ENCODE assay signal across 15 cellular contexts in genomic region chr21:45309541-45310381, GRCh38. TPM values are rescaled to one million over a fixed set of nuclear protein-coding genes. Genes with fewer than 3 reads are reported as not detected.
DNase-seq lines count a peak whose midpoint lies in the region; ATAC-seq and TF ChIP-seq lines count a peak whose summit lies in the region.
"Had no signal": no experiment of that assay in that cellular context is flagged by ENCODE, and none has a peak within 500 bp of the region (broad histone marks: within the 10 kb centered on the region; RNA-seq: fewer than 3 reads in every experiment).

No MANE protein-coding gene starts in this region.

- ATAC-seq in IMR-90 (ENCODE audit: low read depth) (no peak), omental fat pad (ENCODE audit: low FRiP score) (no peak)

- no peak for TF ChIP-seq POLR2A in IMR-90 (IDR thresholded peaks at IDR 0.05; ENCODE audit: low read depth, low read length)

- TF ChIP-seq RAD21 in IMR-90 (IDR thresholded peaks at IDR 0.05; ENCODE audit: low read length): no peak

- H3K9me3 Mint-ChIP-seq in activated T-cell treated with anti-CD3 and anti-CD28 coated beads, Interleukin-2, amount 50 U/mL, for 24 hours: no peaks in the 10 kb centered on the region
- H3K9me3 Mint-ChIP-seq: activated T-helper 1 cell treated with anti-CD3 and anti-CD28 coated beads, Interleukin-12 subunit alpha, Interleukin-12 subunit beta, Interleukin-2, Interleukin-4 antibody, amounts not matched to agents 30 ng/mL and 10 ng/mL and 1 ng/mL, durations not matched to agents 14 hours and 24 hours and 36 hours had no signal

- peaks cover 12% of the 10 kb centered on the region for H3K4me1 Mint-ChIP-seq in activated T-cell treated with anti-CD3 and anti-CD28 coated beads, Interleukin-2, amount 50 U/mL, for 24 hours (ENCODE audit: low read depth)
- H3K4me1 Mint-ChIP-seq: memory B cell had no signal

- H2AK9ac ChIP-seq in IMR-90 (replicated peaks; ENCODE audit: low read depth, low read length, poor library complexity): peak overlapping the region; percentile 69

- H4K91ac ChIP-seq in IMR-90 (ENCODE audit: insufficient read depth, low read depth, low read length): peak overlapping the region; percentile 96

- no peaks in the 10 kb centered on the region for H4K20me1 ChIP-seq in IMR-90 (ENCODE audit: insufficient read depth, low read length)

- peaks cover 6% of the 10 kb centered on the region for H3K27me3 Mint-ChIP-seq in activated T-cell treated with anti-CD3 and anti-CD28 coated beads, Interleukin-2, amount 50 U/mL, for 24 hours

- H3K36me3 ChIP-seq in IMR-90 (ENCODE audit: control insufficient read depth, insufficient read depth, low read length): no peaks in the 10 kb centered on the region
- H3K36me3 ChIP-seq in mesendoderm (ENCODE audit: control insufficient read depth, insufficient read depth, low read length): no peaks in the 10 kb centered on the region
- H3K36me3 ChIP-seq in subcutaneous abdominal adipose tissue (ENCODE audit: control insufficient read depth in 5 of 5, insufficient read depth in 5 of 5, low read length in 5 of 5): no peaks in the 10 kb centered on the region

- no peaks in the 10 kb centered on the region for H3K79me2 ChIP-seq in mesendoderm (ENCODE audit: control insufficient read depth, insufficient read depth, low read length)

- H3K4me1 ChIP-seq in IMR-90 (ENCODE audit: control insufficient read depth, insufficient read depth, low read length) (peaks cover 31% of the 10 kb centered on the region), mesendoderm (ENCODE audit: control insufficient read depth, low read depth, low read length) (no peaks in the 10 kb centered on the region), subcutaneous abdominal adipose tissue (ENCODE audit: control insufficient read depth in 5 of 5, insufficient read depth in 5 of 5, low read length in 5 of 5) (peaks cover 11 to 45% (median 36%) of the 10 kb centered on the region in 5 donors)

- H3K4me3 Mint-ChIP-seq in activated T-cell treated with anti-CD3 and anti-CD28 coated beads, Interleukin-2, amount 50 U/mL, for 24 hours: no peak overlapping the region
- H3K4me3 Mint-ChIP-seq: activated T-helper 1 cell treated with anti-CD3 and anti-CD28 coated beads, Interleukin-12 subunit alpha, Interleukin-12 subunit beta, Interleukin-2, Interleukin-4 antibody, amounts not matched to agents 30 ng/mL and 10 ng/mL and 1 ng/mL, durations not matched to agents 14 hours and 24 hours and 36 hours; memory B cell; stimulated activated naive B cell treated with anti-CD40 and anti-IgM and Interleukin-4, amounts not matched to agents 10 μg/mL and 1 μg/mL and 100 μg/mL, for 72 hours had no signal

- H2BK5ac ChIP-seq in IMR-90 (ENCODE audit: low read depth, low read length, poor library complexity, severe bottlenecking) (peak overlapping the region; percentile 52), mesendoderm (ENCODE audit: low read length) (no peak overlapping the region)

- no peak overlapping the region for H3K4me2 ChIP-seq in IMR-90 (ENCODE audit: low read depth, low read length)
- H3K4me2 ChIP-seq in mesendoderm (ENCODE audit: low read length): no peak overlapping the region

- dilution Hi-C loops in IMR-90 (cut with HindIII; ENCODE audit: low sequenced_read_pairs, unreplicated experiment): no loop called here

- POLR2A ChIA-PET in IMR-90 (lab: Charles Lee; ENCODE audit: unreplicated experiment): interaction anchor here (1.8 kb wide), 1 partner anchor 15 kb away, joined by 4 read pairs; no protein-coding TSS in a partner anchor

- H3K56ac ChIP-seq in IMR-90 (ENCODE audit: extremely low read depth, insufficient read depth, low read length): no peak overlapping the region
- no peak overlapping the region for H3K56ac ChIP-seq in mesendoderm (ENCODE audit: low read length)

- H3K23ac ChIP-seq in IMR-90 (ENCODE audit: low read depth, low read length) (no peak overlapping the region; the same call in 1 of the 2 replicates), mesendoderm (ENCODE audit: low read length) (peak overlapping the region; percentile 0)

- 90% methylated on average over 17 of the region's 20 CpGs; no CpG with 5 or more reads in 1 of the 2 experiments for WGBS in IMR-90 (ENCODE audit: extremely low coverage in 2 of 2, insufficient read length in 1 of 2), 2 experiments
- no CpG with 5 or more reads among the region's 20 CpGs for WGBS in mesendoderm (ENCODE audit: extremely low coverage, insufficient coverage, low lambda C conversion rate)

- DNase-seq in IMR-90 (no peak), dermis microvascular lymphatic vessel endothelial cell (ENCODE audit: low read depth in 2 of 2) (peak; percentile 55 to 87), mesendoderm (no peak), omental fat pad (ENCODE audit: low spot score) (no peak), ecto neural progenitor cell (ENCODE audit: low spot score) (no peak), cerebellar nuclear complex (lab: John Stamatoyannopoulos, UW) (no peak)
- no peak for DNase-seq in activated T-cell treated with anti-CD3 and anti-CD28 coated beads, Interleukin-2, amount 50 U/mL, for 24 hours
- DNase-seq: cortex of kidney; GOT3; KG1; stimulated activated naive B cell treated with anti-CD40 and anti-IgM and Interleukin-4, amounts not matched to agents 10 μg/mL and 1 μg/mL and 100 μg/mL, for 72 hours had no signal

- H3K36me3 Mint-ChIP-seq in activated T-cell treated with anti-CD3 and anti-CD28 coated beads, Interleukin-2, amount 50 U/mL, for 24 hours (ENCODE audit: low read depth): no peaks in the 10 kb centered on the region
- H3K36me3 Mint-ChIP-seq: CD4-positive, alpha-beta memory T cell had no signal

- peak overlapping the region; percentile 48 to 92; a peak in 2 of 4 replicates for H4K8ac ChIP-seq in IMR-90 (ENCODE audit: low read depth in 2 of 2, low read length in 2 of 2)
- H4K8ac ChIP-seq in mesendoderm (ENCODE audit: low read depth, low read length): no peak overlapping the region

- in situ Hi-C loops in IMR-90 (cut with MboI; ENCODE audit: low sequenced_read_pairs): no loop called here

- H3K27ac ChIP-seq in IMR-90 (ENCODE audit: insufficient read depth, low read length): peak overlapping the region; percentile 27
- H3K27ac ChIP-seq in mesendoderm (ENCODE audit: low read depth, low read length): no peak overlapping the region
- peak overlapping the region; percentile 74 for H3K27ac ChIP-seq in subcutaneous abdominal adipose tissue (ENCODE audit: low read depth, low read length)

- H3K9ac ChIP-seq in IMR-90 (ENCODE audit: low read depth, low read length): no peak overlapping the region
- H3K9ac ChIP-seq in mesendoderm (ENCODE audit: low read length): no peak overlapping the region
- no peak overlapping the region for H3K9ac ChIP-seq in subcutaneous abdominal adipose tissue (ENCODE audit: low read length in 5 of 5)

- intact Hi-C loops in IMR-90 (cut with micrococcal nuclease): no loop called here

- peak overlapping the region; percentile 21 for H3K18ac ChIP-seq in IMR-90 (ENCODE audit: low read depth, low read length)
- no peak overlapping the region for H3K18ac ChIP-seq in mesendoderm (ENCODE audit: low read length)

- H2BK120ac ChIP-seq in IMR-90 (ENCODE audit: low read depth, low read length) (peak overlapping the region; percentile 93), mesendoderm (ENCODE audit: low read depth, low read length) (no peak overlapping the region)

- peak overlapping the region; percentile 92 for H3K4ac ChIP-seq in IMR-90 (ENCODE audit: low read depth, low read length)
- H3K4ac ChIP-seq in mesendoderm (ENCODE audit: low read depth, low read length): no peak overlapping the region

- H3K4me3 ChIP-seq in IMR-90 (ENCODE audit: insufficient read depth, low read depth, low read length) (no peak overlapping the region), mesendoderm (ENCODE audit: low read length) (no peak overlapping the region), subcutaneous abdominal adipose tissue (ENCODE audit: low read depth in 1 of 5, low read length in 5 of 5) (no peak overlapping the region)

- H4K5ac ChIP-seq in IMR-90 (ENCODE audit: low read depth, low read length) (no peak overlapping the region), mesendoderm (ENCODE audit: low read length) (no peak overlapping the region)

- H2BK15ac ChIP-seq in IMR-90 (ENCODE audit: low read depth, low read length) (peak overlapping the region; percentile 86; the same call in 2 of the 3 replicates), mesendoderm (replicated peaks; ENCODE audit: low read depth) (no peak overlapping the region)

- H2AFZ ChIP-seq in IMR-90 (replicated peaks; ENCODE audit: low read length, poor library complexity): peak overlapping the region; percentile 79

- no peak overlapping the region for H3K27ac Mint-ChIP-seq in activated T-cell treated with anti-CD3 and anti-CD28 coated beads, Interleukin-2, amount 50 U/mL, for 24 hours
- H3K27ac Mint-ChIP-seq: memory B cell; stimulated activated naive B cell treated with anti-CD40 and anti-IgM and Interleukin-4, amounts not matched to agents 10 μg/mL and 1 μg/mL and 100 μg/mL, for 72 hours had no signal

- H3K9me1 ChIP-seq in IMR-90 (ENCODE audit: insufficient read depth, low read length): peaks cover 22% of the 10 kb centered on the region

- H3K27me3 ChIP-seq in IMR-90 (ENCODE audit: control insufficient read depth, insufficient read depth, low read length) (no peaks in the 10 kb centered on the region), mesendoderm (ENCODE audit: insufficient read depth, low read length, poor library complexity) (no peaks in the 10 kb centered on the region), subcutaneous abdominal adipose tissue (ENCODE audit: control insufficient read depth in 5 of 5, insufficient read depth in 4 of 5, low read length in 5 of 5) (no peaks in the 10 kb centered on the region)

- no peak for TF ChIP-seq CTCF in IMR-90 (conservative IDR thresholded peaks at IDR 0.05; ENCODE audit: low read depth, low read length)
- TF ChIP-seq CTCF in omental fat pad (IDR thresholded peaks at IDR 0.05): no peak

- peak overlapping the region; percentile 60 for H3K14ac ChIP-seq in IMR-90 (replicated peaks; ENCODE audit: low read depth, low read length)

- no peaks in the 10 kb centered on the region for H3K9me3 ChIP-seq in IMR-90 (ENCODE audit: control insufficient read depth, insufficient read depth, low read length)
- no peaks in the 10 kb centered on the region for H3K9me3 ChIP-seq in subcutaneous abdominal adipose tissue (ENCODE audit: control insufficient read depth in 5 of 5, low read length in 5 of 5)

- BruUV-seq in IMR-90 (replicated peaks; lab: Mats Ljungman, UMichigan): no TSS peak

- peaks cover 0 to 16% of the 10 kb centered on the region in 2 experiments; a peak in 2 of 4 replicates for H3K79me1 ChIP-seq in IMR-90 (ENCODE audit: low read depth in 1 of 2, low read length in 2 of 2)
- H3K79me1 ChIP-seq in mesendoderm (ENCODE audit: low read length): no peaks in the 10 kb centered on the region

- CTCF ChIA-PET in IMR-90 (lab: Yijun Ruan, JAX): interaction anchor here (0.6 to 2.1 kb wide), 12 partner anchors 8 to 169 kb away, joined by 3 to 9 read pairs (median 4); no protein-coding TSS in a partner anchor

- peak overlapping the region; percentile 88 for H2BK20ac ChIP-seq in IMR-90 (ENCODE audit: low read depth, low read length)

- H2AK5ac ChIP-seq in IMR-90 (ENCODE audit: low read depth, low read length) (peak overlapping the region; percentile 91), mesendoderm (ENCODE audit: low read length) (no peak overlapping the region)

RNA-seq across cellular contexts. Expression of gene POFUT2, which starts 22.1 kb away (rescaled TPM):
- total RNA-seq in IMR-90 (2012; rRNA removed): 18.8 and 23.9 TPM in 2 replicates
- polyA plus RNA-seq in IMR-90 (2012; rRNA removed): 58.5 and 59.3 TPM in 2 replicates
- 46.5 and 53.6 TPM in 2 replicates for polyA plus RNA-seq in IMR-90 (2012; cell fraction: cytosol; rRNA removed)
- 236 and 251 TPM in 2 replicates for polyA plus RNA-seq in IMR-90 (2012; cell fraction: nucleus; rRNA removed; ENCODE audit: low replicate concordance)
- total RNA-seq in dermis microvascular lymphatic vessel endothelial cell: 11.4 and 17.8 TPM in 2 replicates
- 17.3 TPM for polyA plus RNA-seq in mesendoderm (2013, experiment 1 of 2)
- 17.4 TPM for polyA plus RNA-seq in mesendoderm (2013, experiment 2 of 2)
- 10 to 100 TPM; 17.5 to 48.9 (median 19.8) TPM for total RNA-seq in omental fat pad

Comparison
In these comparisons a context has a peak if more than half of its experiments do, and no peak if none do; other contexts are left out.
1. DNase-seq: peak in dermis microvascular lymphatic vessel endothelial cell (2 of 2); none in IMR-90 (single experiment), mesendoderm (single experiment), omental fat pad (single experiment), ecto neural progenitor cell (single experiment), cerebellar nuclear complex (0 of 2) and activated T-cell treated with anti-CD3 and anti-CD28 coated beads, Interleukin-2, amount 50 U/mL, for 24 hours (single experiment).